Comparison of ENCODE assay signal across 18 cellular contexts in genomic region chr1:200427744-200428143, GRCh38. TPM values are rescaled to one million over a fixed set of nuclear protein-coding genes. Genes with fewer than 3 reads are reported as not detected.
DNase-seq lines count a peak whose midpoint lies in the region; ATAC-seq, FAIRE-seq and TF ChIP-seq lines count a peak whose summit lies in the region.
"Had no signal": no experiment of that assay in that cellular context is flagged by ENCODE, and none has a peak within 500 bp of the region (broad histone marks: within the 10 kb centered on the region; RNA-seq: fewer than 3 reads in every experiment).

No MANE protein-coding gene starts in this region.

- H4K20me1 ChIP-seq in KMS-11 (ENCODE audit: insufficient read depth) (no peaks in the 10 kb centered on the region), astrocyte (ENCODE audit: insufficient read depth, low read length) (no peaks in the 10 kb centered on the region)
- H4K20me1 ChIP-seq: BLaER1 had no signal

- peak overlapping the region; percentile 13 for H3K27ac Mint-ChIP-seq in T-helper 1 cell treated with Interleukin-12 subunit alpha and Interleukin-12 subunit beta and Interleukin-4 antibody, amounts not matched to agents 30 μg/mL and 1 μg/mL, for 36 hours
- peak overlapping the region; percentile 22 for H3K27ac Mint-ChIP-seq in astrocyte (ENCODE audit: unreplicated experiment)
- peak overlapping the region; percentile 2 for H3K27ac Mint-ChIP-seq in type B pancreatic cell
- H3K27ac Mint-ChIP-seq in endodermal cell: no peak overlapping the region
- H3K27ac Mint-ChIP-seq: CD8-positive, alpha-beta T cell had no signal

- H3K27me3 ChIP-seq in KMS-11 (ENCODE audit: insufficient read depth, low read depth) (no peaks in the 10 kb centered on the region), astrocyte (ENCODE audit: insufficient read depth, low read length) (no peaks in the 10 kb centered on the region), endodermal cell (ENCODE audit: control insufficient read depth, insufficient read depth, low read length, poor library complexity, severe bottlenecking) (no peaks in the 10 kb centered on the region)
- H3K27me3 ChIP-seq: BLaER1 had no signal

- H3K36me3 ChIP-seq in KMS-11 (ENCODE audit: insufficient read depth) (no peaks in the 10 kb centered on the region), astrocyte (ENCODE audit: insufficient read depth, low read length) (no peaks in the 10 kb centered on the region), endodermal cell (ENCODE audit: control insufficient read depth, insufficient read depth, low read length) (peaks cover 13% of the 10 kb centered on the region)
- H3K36me3 ChIP-seq: BLaER1 had no signal

- H3K79me2 ChIP-seq in KMS-11 (ENCODE audit: insufficient read depth, low read depth) (no peaks in the 10 kb centered on the region), astrocyte (ENCODE audit: insufficient read depth, low read length) (no peaks in the 10 kb centered on the region)

- H3K27ac ChIP-seq in KMS-11: 0 out of 2 replicates have a peak overlapping the region, but pooled peaks have one; percentile 5
- H3K27ac ChIP-seq in astrocyte (ENCODE audit: low read depth, low read length): no peak overlapping the region
- no peak overlapping the region for H3K27ac ChIP-seq in endodermal cell (ENCODE audit: low read depth, low read length)
- H3K27ac ChIP-seq: BLaER1, RWPE1 had no signal

- H3K4me3 ChIP-seq in KMS-11 (IDR thresholded peaks at IDR 0.05; ENCODE audit: insufficient read depth, low read depth, low read length) (no peak overlapping the region), astrocyte (ENCODE audit: insufficient read depth, low read depth, low read length) (no peak overlapping the region), endodermal cell (ENCODE audit: low read length) (no peak overlapping the region)
- H3K4me3 ChIP-seq: BLaER1 had no signal

- TF ChIP-seq CTCF in KMS-11 (conservative IDR thresholded peaks at IDR 0.05; ENCODE audit: low read depth, low read length) (no peak), astrocyte (IDR thresholded peaks at IDR 0.05; ENCODE audit: insufficient read depth, low read depth, low read length) (no peak), type B pancreatic cell (conservative IDR thresholded peaks at IDR 0.05) (no peak), endodermal cell (conservative IDR thresholded peaks at IDR 0.05) (no peak)

- no peaks in the 10 kb centered on the region for H3K27me3 Mint-ChIP-seq in T-helper 1 cell treated with Interleukin-12 subunit alpha and Interleukin-12 subunit beta and Interleukin-4 antibody, amounts not matched to agents 30 μg/mL and 1 μg/mL, for 36 hours (ENCODE audit: low read depth)
- H3K27me3 Mint-ChIP-seq in astrocyte (ENCODE audit: low read depth, unreplicated experiment) (no peaks in the 10 kb centered on the region), type B pancreatic cell (no peaks in the 10 kb centered on the region), endodermal cell (ENCODE audit: insufficient read depth) (no peaks in the 10 kb centered on the region)

- no peak for DNase-seq in T-helper 1 cell
- DNase-seq in astrocyte (ENCODE audit: low read depth): no peak
- DNase-seq in type B pancreatic cell (ENCODE audit: extremely low spot score, unreplicated experiment): no peak
- no peak for DNase-seq in cortex of kidney (lab: John Stamatoyannopoulos, UW)
- no peak for DNase-seq in endodermal cell
- DNase-seq: 8988T; CD8-positive, alpha-beta T cell; MV-4-11; NCI-H1417 treated with DMSO at 0.1 percent for 48 hours; NCI-H1930; NCI-H748 treated with DMSO at 0.1 percent for 48 hours; SW 1271 had no signal

- no peak overlapping the region for H2AFZ ChIP-seq in KMS-11 (ENCODE audit: low read depth)
- H2AFZ ChIP-seq in astrocyte (ENCODE audit: low read depth, low read length): no peak overlapping the region

- H3K4me2 ChIP-seq in KMS-11 (no peak overlapping the region), astrocyte (ENCODE audit: low read length) (no peak overlapping the region)
- H3K4me2 ChIP-seq: BLaER1 had no signal

- 97 to 98% methylated on average over 5 of the region's 5 CpGs for WGBS in endodermal cell (ENCODE audit: insufficient coverage in 1 of 2, insufficient read length in 1 of 2), 2 experiments

- H3K4me1 ChIP-seq in KMS-11 (ENCODE audit: low read depth, poor library complexity, severe bottlenecking) (peaks cover 31% of the 10 kb centered on the region), astrocyte (ENCODE audit: insufficient read depth, low read length) (peaks cover 23% of the 10 kb centered on the region), endodermal cell (ENCODE audit: control insufficient read depth, insufficient read depth, low read length) (no peaks in the 10 kb centered on the region)
- H3K4me1 ChIP-seq: BLaER1 had no signal

- ATAC-seq in HG03432 (IDR thresholded peaks at IDR 0.05; ENCODE audit: unreplicated experiment): no peak
- ATAC-seq: CD8-positive, alpha-beta T cell had no signal

- H3K4me1 Mint-ChIP-seq in T-helper 1 cell treated with Interleukin-12 subunit alpha and Interleukin-12 subunit beta and Interleukin-4 antibody, amounts not matched to agents 30 μg/mL and 1 μg/mL, for 36 hours (ENCODE audit: low read depth): peaks cover 10% of the 10 kb centered on the region
- H3K4me1 Mint-ChIP-seq in astrocyte (ENCODE audit: low read depth, unreplicated experiment) (peaks cover 27% of the 10 kb centered on the region), type B pancreatic cell (ENCODE audit: unreplicated experiment) (no peaks in the 10 kb centered on the region), endodermal cell (no peaks in the 10 kb centered on the region)

- H3K9ac ChIP-seq in KMS-11 (no peak overlapping the region), astrocyte (ENCODE audit: low read length) (no peak overlapping the region), endodermal cell (ENCODE audit: extremely low read depth, low read length, poor library complexity, severe bottlenecking) (no peak overlapping the region)
- H3K9ac ChIP-seq: BLaER1 had no signal

- H3K9me3 ChIP-seq in astrocyte (ENCODE audit: insufficient read depth, low read depth, low read length) (no peaks in the 10 kb centered on the region), endodermal cell (ENCODE audit: control insufficient read depth, low read length) (no peaks in the 10 kb centered on the region)
- H3K9me3 ChIP-seq: BLaER1 had no signal

- no peak for FAIRE-seq in astrocyte (lab: Jason Lieb, UNC)
- FAIRE-seq: GM19239 had no signal

- H3K4me3 Mint-ChIP-seq in T-helper 1 cell treated with Interleukin-12 subunit alpha and Interleukin-12 subunit beta and Interleukin-4 antibody, amounts not matched to agents 30 μg/mL and 1 μg/mL, for 36 hours: no peak overlapping the region
- no peak overlapping the region for H3K4me3 Mint-ChIP-seq in astrocyte (ENCODE audit: unreplicated experiment)
- no peak overlapping the region for H3K4me3 Mint-ChIP-seq in type B pancreatic cell
- no peak overlapping the region for H3K4me3 Mint-ChIP-seq in endodermal cell
- H3K4me3 Mint-ChIP-seq: CD8-positive, alpha-beta T cell had no signal

- H3K36me3 Mint-ChIP-seq in T-helper 1 cell treated with Interleukin-12 subunit alpha and Interleukin-12 subunit beta and Interleukin-4 antibody, amounts not matched to agents 30 μg/mL and 1 μg/mL, for 36 hours (ENCODE audit: low read depth): no peaks in the 10 kb centered on the region
- no peaks in the 10 kb centered on the region for H3K36me3 Mint-ChIP-seq in astrocyte (ENCODE audit: low read depth, unreplicated experiment)
- no peaks in the 10 kb centered on the region for H3K36me3 Mint-ChIP-seq in type B pancreatic cell
- peaks cover 48% of the 10 kb centered on the region for H3K36me3 Mint-ChIP-seq in endodermal cell (ENCODE audit: low read depth)
- H3K36me3 Mint-ChIP-seq: CD8-positive, alpha-beta T cell had no signal

- no peaks in the 10 kb centered on the region for H3K9me3 Mint-ChIP-seq in T-helper 1 cell treated with Interleukin-12 subunit alpha and Interleukin-12 subunit beta and Interleukin-4 antibody, amounts not matched to agents 30 μg/mL and 1 μg/mL, for 36 hours
- no peaks in the 10 kb centered on the region for H3K9me3 Mint-ChIP-seq in astrocyte (ENCODE audit: unreplicated experiment)
- H3K9me3 Mint-ChIP-seq in type B pancreatic cell: peaks cover 4% of the 10 kb centered on the region
- peaks cover 3% of the 10 kb centered on the region for H3K9me3 Mint-ChIP-seq in endodermal cell
- H3K9me3 Mint-ChIP-seq: CD8-positive, alpha-beta T cell had no signal

RNA-seq across cellular contexts. Expression of gene ZNF281, which starts 17.9 kb away (rescaled TPM):
- 36.2 and 39.3 TPM in 2 replicates for total RNA-seq in astrocyte
- total RNA-seq in type B pancreatic cell (ENCODE audit: low replicate concordance): 16.2 and 30.5 TPM in 2 replicates
- total RNA-seq in endodermal cell: 10 to 100 TPM; 51.7 to 61.1 TPM
- polyA plus RNA-seq in endodermal cell (2013, experiment 1 of 2): 35.6 TPM
- 33.7 TPM for polyA plus RNA-seq in endodermal cell (2013, experiment 2 of 2)
